9 cellular contexts compared by ENCODE assay signal in the genomic region with DNA sequence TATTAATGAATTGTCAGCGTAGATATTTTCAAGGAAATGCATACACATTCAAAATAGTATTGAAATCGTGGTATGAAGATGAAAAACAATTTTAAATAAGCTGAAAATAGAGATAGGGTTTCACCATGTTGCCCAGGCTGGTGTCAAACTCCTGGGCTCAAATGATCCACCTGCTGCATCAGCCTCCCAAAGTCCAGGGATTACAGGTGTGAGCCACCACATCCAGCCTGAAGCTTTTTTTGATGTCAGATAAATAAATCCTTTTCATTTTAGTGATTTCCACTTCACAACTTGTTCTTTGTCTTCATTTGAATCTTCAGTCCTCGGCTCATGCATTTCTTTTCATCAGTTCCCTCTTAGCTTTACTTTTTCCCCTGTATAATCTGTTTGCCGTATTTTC. TPM values are rescaled to one million over a fixed set of nuclear protein-coding genes. Genes with fewer than 3 reads are reported as not detected.
DNase-seq lines count a peak whose midpoint lies in the region; TF ChIP-seq lines count a peak whose summit lies in the region.
"Had no signal": no experiment of that assay in that cellular context is flagged by ENCODE, and none has a peak within 500 bp of the region (broad histone marks: within the 10 kb centered on the region; RNA-seq: fewer than 3 reads in every experiment).

No MANE protein-coding gene starts in this region.

- peak overlapping the region; percentile 10; the same call in 1 of the 2 replicates for H3K9ac ChIP-seq in OCI-LY1 (ENCODE audit: low read length)

- peak overlapping the region; percentile 25 for H3K4me3 Mint-ChIP-seq in progenitor cell of endocrine pancreas (ENCODE audit: low read depth)

- 0 out of 2 replicates have a peak, but pooled peaks cover 4% of the 10 kb centered on the region for H4K20me1 ChIP-seq in OCI-LY1 (ENCODE audit: insufficient read depth, low read length)

- peaks cover 3% of the 10 kb centered on the region for H3K36me3 Mint-ChIP-seq in progenitor cell of endocrine pancreas (ENCODE audit: insufficient read depth)

- H3K9me3 ChIP-seq in OCI-LY1 (ENCODE audit: low read length): no peaks in the 10 kb centered on the region
- no peaks in the 10 kb centered on the region for H3K9me3 ChIP-seq in effector memory CD4-positive, alpha-beta T cell (ENCODE audit: control insufficient read depth, low read length)

- no peak overlapping the region for H3K27ac ChIP-seq in OCI-LY1 (ENCODE audit: low read depth, low read length, poor library complexity, severe bottlenecking)
- H3K27ac ChIP-seq in effector memory CD4-positive, alpha-beta T cell (ENCODE audit: insufficient read depth, low read length, poor library complexity, severe bottlenecking): no peak overlapping the region

- peak overlapping the region; percentile 88 for H3K4me2 ChIP-seq in OCI-LY1 (ENCODE audit: low read length)

- H3K79me2 ChIP-seq in OCI-LY1 (ENCODE audit: insufficient read depth, low read length): peaks cover 85% of the 10 kb centered on the region

- H3K27me3 ChIP-seq in OCI-LY1 (ENCODE audit: insufficient read depth, low read length): no peaks in the 10 kb centered on the region
- H3K27me3 ChIP-seq in effector memory CD4-positive, alpha-beta T cell (replicated peaks; ENCODE audit: control insufficient read depth, insufficient read depth, low read length, poor library complexity, severe bottlenecking): no peaks in the 10 kb centered on the region

- peak overlapping the region; percentile 33; the same call in 1 of the 2 replicates for H3K4me3 ChIP-seq in GM12864 (ENCODE audit: low read depth, low read length)
- peak overlapping the region; percentile 70 for H3K4me3 ChIP-seq in OCI-LY1 (ENCODE audit: low read depth, low read length, poor library complexity, severe bottlenecking)
- peak overlapping the region; percentile 97 for H3K4me3 ChIP-seq in effector memory CD4-positive, alpha-beta T cell (ENCODE audit: insufficient read depth, low read depth, low read length, poor library complexity, severe bottlenecking)

- DNase-seq in GM12864 (ENCODE audit: low read depth) (no peak), progenitor cell of endocrine pancreas (ENCODE audit: low spot score, unreplicated experiment) (no peak), D341Med (ENCODE audit: low spot score) (no peak), GM19240 (ENCODE audit: insufficient read length, low spot score) (no peak), NCI-H345 treated with DMSO at 0.1 percent for 48 hours (lab: John Stamatoyannopoulos, UW; ENCODE audit: unreplicated experiment) (no peak)
- DNase-seq in effector memory CD4-positive, alpha-beta T cell: no peak
- DNase-seq: DMS 273 treated with DMSO at 0.1 percent for 48 hours, NCI-H2107 had no signal

- H3K4me1 Mint-ChIP-seq in progenitor cell of endocrine pancreas (ENCODE audit: low read depth): peaks cover 37% of the 10 kb centered on the region

- H3F3A ChIP-seq in OCI-LY1 (ENCODE audit: insufficient read depth, low read length): no peaks in the 10 kb centered on the region

- peak overlapping the region; percentile 56 for H3K27ac Mint-ChIP-seq in progenitor cell of endocrine pancreas

- H3K27me3 Mint-ChIP-seq in progenitor cell of endocrine pancreas: no peaks in the 10 kb centered on the region

- TF ChIP-seq CTCF in GM12864 (IDR thresholded peaks at IDR 0.05; ENCODE audit: low read depth, low read length, missing control alignments) (no peak), OCI-LY1 (IDR thresholded peaks at IDR 0.05; ENCODE audit: low read length) (no peak), progenitor cell of endocrine pancreas (IDR thresholded peaks at IDR 0.05; ENCODE audit: unreplicated experiment) (no peak)

- no peaks in the 10 kb centered on the region for H3K9me2 ChIP-seq in OCI-LY1 (ENCODE audit: low read depth, low read length)

- no peak overlapping the region for H2AFZ ChIP-seq in OCI-LY1 (ENCODE audit: low read length)

- peaks cover 61% of the 10 kb centered on the region for H3K4me1 ChIP-seq in OCI-LY1 (ENCODE audit: insufficient read depth, low read length, severe bottlenecking)
- H3K4me1 ChIP-seq in effector memory CD4-positive, alpha-beta T cell (ENCODE audit: control insufficient read depth, insufficient read depth, low read length, poor library complexity, severe bottlenecking): peaks cover 33% of the 10 kb centered on the region

- no peaks in the 10 kb centered on the region for H3K9me3 Mint-ChIP-seq in progenitor cell of endocrine pancreas (ENCODE audit: low read depth)

- H3K36me3 ChIP-seq in OCI-LY1 (ENCODE audit: insufficient read depth, low read length): peaks cover 34% of the 10 kb centered on the region
- H3K36me3 ChIP-seq in effector memory CD4-positive, alpha-beta T cell (ENCODE audit: control insufficient read depth, insufficient read depth, low read length): no peaks in the 10 kb centered on the region

RNA-seq across cellular contexts. Expression of a gene that starts 4.6 kb away (rescaled TPM):
- total RNA-seq in progenitor cell of endocrine pancreas: 74.3 and 75.5 TPM in 2 replicates

Comparison
In these comparisons a context has a peak if more than half of its experiments do, and no peak if none do; other contexts are left out.
1. H3K4me3 ChIP-seq: peak in every context shown above with its lines; median percentile 97 in effector memory CD4-positive, alpha-beta T cell; 70 in OCI-LY1; 33 in GM12864.